ENCODE assay signal across 19 cellular contexts in the genomic region with DNA sequence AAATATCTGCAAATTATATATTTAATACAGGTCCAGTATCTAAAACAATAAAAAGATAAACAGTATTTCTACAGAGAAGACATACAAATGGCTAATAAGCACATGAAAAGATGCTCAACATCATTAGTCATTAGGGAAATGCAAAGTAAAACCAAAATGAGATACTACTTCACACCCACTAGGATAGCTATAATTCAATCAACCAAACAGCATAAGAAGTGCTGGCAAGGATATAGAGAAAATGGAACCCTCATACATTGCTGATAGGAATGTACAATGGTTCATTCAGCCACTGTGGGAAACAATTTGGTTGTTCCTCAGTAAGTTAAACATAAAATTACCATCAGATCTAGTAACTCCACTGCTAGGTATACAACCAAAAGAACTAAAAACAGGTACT. TPM values are rescaled to one million over a fixed set of nuclear protein-coding genes. Genes with fewer than 3 reads are reported as not detected.
DNase-seq lines count a peak whose midpoint lies in the region; ATAC-seq and TF ChIP-seq lines count a peak whose summit lies in the region.
"Had no signal": no experiment of that assay in that cellular context is flagged by ENCODE, and none has a peak within 500 bp of the region (broad histone marks: within the 10 kb centered on the region; RNA-seq: fewer than 3 reads in every experiment).

No MANE protein-coding gene starts in this region.

- TF ChIP-seq CTCF in endothelial cell (IDR thresholded peaks at IDR 0.05; ENCODE audit: unreplicated experiment) (no peak), spleen (IDR thresholded peaks at IDR 0.05 in 8 of 11, conservative IDR thresholded peaks at IDR 0.05 in 3 of 11) (no peak), left lung (IDR thresholded peaks at IDR 0.05) (no peak)

- TF ChIP-seq POLR2A in spleen (IDR thresholded peaks at IDR 0.05) = no peak

- peaks cover 16% of the 10 kb centered on the region for H3K36me3 Mint-ChIP-seq in activated CD4-positive, alpha-beta T cell treated with anti-CD3 and anti-CD28 coated beads for 36 hours (ENCODE audit: low read depth)
- peaks cover 12% of the 10 kb centered on the region for H3K36me3 Mint-ChIP-seq in activated CD4-positive, alpha-beta T cell treated with anti-CD3 and anti-CD28 coated beads, Interleukin-2, amount 10 ng/mL, durations not matched to agents 24 days and 14 days (ENCODE audit: low read depth)
- H3K36me3 Mint-ChIP-seq in T-helper 17 cell (ENCODE audit: low read depth) = peaks cover 3% of the 10 kb centered on the region
- peaks cover 9% of the 10 kb centered on the region for H3K36me3 Mint-ChIP-seq in endothelial cell (ENCODE audit: low read depth, unreplicated experiment)

- H3K27me3 ChIP-seq in spleen (replicated peaks in 1 of 7) (no peaks in the 10 kb centered on the region), left lung (no peaks in the 10 kb centered on the region)
- H3K27me3 ChIP-seq: Peyer's patch, SJCRH30 had no signal

- POLR2A ChIA-PET in activated CD4-positive, alpha-beta T cell treated with anti-CD3 and anti-CD28 coated beads for 36 hours (lab: Charles Lee) = no interaction called here

- H3K4me1 ChIP-seq in spleen = peaks cover 4 to 86% (median 36%) of the 10 kb centered on the region in 6 donors
- peaks cover 17 to 72% of the 10 kb centered on the region in 2 donors for H3K4me1 ChIP-seq in left lung

- H3K9me3 ChIP-seq in T-helper 17 cell (ENCODE audit: control insufficient read depth, low read length, poor library complexity, severe bottlenecking) (no peaks in the 10 kb centered on the region), spleen (no peaks in the 10 kb centered on the region), left lung (no peaks in the 10 kb centered on the region)
- H3K9me3 ChIP-seq: Peyer's patch, SJCRH30 had no signal

- H3K27ac ChIP-seq in spleen = peak overlapping the region in 5 of 8 donors; percentile 40 to 77 (median 63)
- peak overlapping the region in 1 of 2 donors; percentile 69 for H3K27ac ChIP-seq in left lung
- H3K27ac ChIP-seq: Peyer's patch, SJCRH30 had no signal

- H3K27ac Mint-ChIP-seq in activated CD4-positive, alpha-beta T cell treated with anti-CD3 and anti-CD28 coated beads for 36 hours = no peak overlapping the region
- H3K27ac Mint-ChIP-seq in activated CD4-positive, alpha-beta T cell treated with anti-CD3 and anti-CD28 coated beads, Interleukin-2, amount 10 ng/mL, durations not matched to agents 24 days and 14 days = no peak overlapping the region
- H3K27ac Mint-ChIP-seq in T-helper 17 cell = peak overlapping the region; percentile 73
- no peak overlapping the region for H3K27ac Mint-ChIP-seq in endothelial cell (ENCODE audit: unreplicated experiment)

- intact Hi-C loops in activated CD4-positive, alpha-beta T cell treated with anti-CD3 and anti-CD28 coated beads for 36 hours (cut with DNase I, micrococcal nuclease) = no loop called here
- intact Hi-C loops in activated CD4-positive, alpha-beta T cell treated with anti-CD3 and anti-CD28 coated beads, Interleukin-2, amount 10 ng/mL, durations not matched to agents 24 days and 14 days (cut with micrococcal nuclease) = no loop called here
- intact Hi-C loops in spleen (cut with DNase I; ENCODE audit: low total_unique reads) (no loop called here), left lung (cut with DNase I) (no loop called here)

- H3K4me3 Mint-ChIP-seq in activated CD4-positive, alpha-beta T cell treated with anti-CD3 and anti-CD28 coated beads for 36 hours = no peak overlapping the region
- no peak overlapping the region for H3K4me3 Mint-ChIP-seq in activated CD4-positive, alpha-beta T cell treated with anti-CD3 and anti-CD28 coated beads, Interleukin-2, amount 10 ng/mL, durations not matched to agents 24 days and 14 days
- H3K4me3 Mint-ChIP-seq in T-helper 17 cell = no peak overlapping the region
- H3K4me3 Mint-ChIP-seq in endothelial cell (ENCODE audit: unreplicated experiment) = peak overlapping the region; percentile 14

- peaks cover 33% of the 10 kb centered on the region for H3K4me1 Mint-ChIP-seq in activated CD4-positive, alpha-beta T cell treated with anti-CD3 and anti-CD28 coated beads for 36 hours
- peaks cover 16% of the 10 kb centered on the region for H3K4me1 Mint-ChIP-seq in activated CD4-positive, alpha-beta T cell treated with anti-CD3 and anti-CD28 coated beads, Interleukin-2, amount 10 ng/mL, durations not matched to agents 24 days and 14 days
- H3K4me1 Mint-ChIP-seq in T-helper 17 cell = peaks cover 32% of the 10 kb centered on the region
- peaks cover 53% of the 10 kb centered on the region for H3K4me1 Mint-ChIP-seq in endothelial cell (ENCODE audit: unreplicated experiment)

- no peaks in the 10 kb centered on the region for H3K27me3 Mint-ChIP-seq in activated CD4-positive, alpha-beta T cell treated with anti-CD3 and anti-CD28 coated beads for 36 hours
- no peaks in the 10 kb centered on the region for H3K27me3 Mint-ChIP-seq in activated CD4-positive, alpha-beta T cell treated with anti-CD3 and anti-CD28 coated beads, Interleukin-2, amount 10 ng/mL, durations not matched to agents 24 days and 14 days
- H3K27me3 Mint-ChIP-seq in T-helper 17 cell (no peaks in the 10 kb centered on the region), endothelial cell (ENCODE audit: unreplicated experiment) (no peaks in the 10 kb centered on the region)

- CTCF ChIA-PET in activated CD4-positive, alpha-beta T cell treated with anti-CD3 and anti-CD28 coated beads for 36 hours (lab: Charles Lee) = no interaction called here

- H3K4me3 ChIP-seq in spleen (no peak overlapping the region), left lung (no peak overlapping the region)
- H3K4me3 ChIP-seq: Peyer's patch, SJCRH30 had no signal

- H3K9me3 Mint-ChIP-seq in activated CD4-positive, alpha-beta T cell treated with anti-CD3 and anti-CD28 coated beads for 36 hours (ENCODE audit: low read depth) = no peaks in the 10 kb centered on the region
- H3K9me3 Mint-ChIP-seq in activated CD4-positive, alpha-beta T cell treated with anti-CD3 and anti-CD28 coated beads, Interleukin-2, amount 10 ng/mL, durations not matched to agents 24 days and 14 days = no peaks in the 10 kb centered on the region
- no peaks in the 10 kb centered on the region for H3K9me3 Mint-ChIP-seq in endothelial cell (ENCODE audit: unreplicated experiment)

- DNase-seq in activated CD4-positive, alpha-beta T cell treated with anti-CD3 and anti-CD28 coated beads for 36 hours = no peak
- no peak for DNase-seq in activated CD4-positive, alpha-beta T cell treated with anti-CD3 and anti-CD28 coated beads, Interleukin-2, amount 10 ng/mL, durations not matched to agents 24 days and 14 days
- DNase-seq in T-helper 17 cell (no peak), endothelial cell (ENCODE audit: low spot score) (no peak), spleen (no peak), left lung (no peak), pons (ENCODE audit: low spot score) (no peak)
- DNase-seq: 8988T, EL, GF-D8, GOT3, HCEC 1CT, Kasumi-1, NCI-H1417, NCI-H1694 treated with DMSO at 0.1 percent for 48 hours, NCI-H446, NCI-H526, Peyer's patch, SJCRH30 had no signal

- ATAC-seq in activated CD4-positive, alpha-beta T cell treated with anti-CD3 and anti-CD28 coated beads for 36 hours = peak; percentile 23
- ATAC-seq in T-helper 17 cell (no peak), left lung (no peak)

- H3K36me3 ChIP-seq in spleen (peaks cover 0 to 20% (median 7%) of the 10 kb centered on the region in 6 donors), left lung (peaks cover 0 to 3% of the 10 kb centered on the region in 2 donors)
- H3K36me3 ChIP-seq: SJCRH30 had no signal

RNA-seq across cellular contexts. Expression of a gene that starts 48.6 kb away (rescaled TPM):
- 10 to 100 TPM; 13.3 to 13.6 TPM for total RNA-seq in activated CD4-positive, alpha-beta T cell treated with anti-CD3 and anti-CD28 coated beads for 36 hours
- total RNA-seq in activated CD4-positive, alpha-beta T cell treated with anti-CD3 and anti-CD28 coated beads, Interleukin-2, amount 10 ng/mL, durations not matched to agents 24 days and 14 days = 21.2 and 21.8 TPM in 2 replicates
- total RNA-seq in T-helper 17 cell (10 to 100 TPM; 21.1 to 23.2 TPM), endothelial cell (ENCODE audit: unreplicated experiment) (52.0 TPM), spleen (10 to 100 TPM; 27.5 to 54.2 (median 44.5) TPM), left lung (10 to 100 TPM; 21.1 to 27.9 TPM)
- 10 to 100 TPM in 1 of 3 donors, 1 to 10 TPM in 2; 9.2 to 12.5 (median 9.6) TPM for polyA plus RNA-seq in spleen
